In genomic region chr9:110875275-110875674, GRCh38 we compare ENCODE assay signal across 1 cellular context.
TF ChIP-seq lines count a peak whose summit lies in the region.

No MANE protein-coding gene starts in this region.

TF ChIP-seq in GM12878, 131 proteins besides CTCF, POLR2A, EP300 and RAD21 (continued from another document):
- TF ChIP-seq MTA3 (IDR thresholded peaks at IDR 0.05; ENCODE audit: borderline replicate concordance, low read length) (0 out of 2 replicates have a peak, but pooled peaks have one; percentile 21), IRF5 (IDR thresholded peaks at IDR 0.05; ENCODE audit: borderline replicate concordance) (no peak), TCF7 (IDR thresholded peaks at IDR 0.05; ENCODE audit: borderline replicate concordance) (no peak), SMC3 (IDR thresholded peaks at IDR 0.05; ENCODE audit: borderline replicate concordance, low read length) (peak; percentile 39), CHD1 (IDR thresholded peaks at IDR 0.05; ENCODE audit: low read depth, low read length) (no peak), FOXM1 (IDR thresholded peaks at IDR 0.05; ENCODE audit: low read depth, low read length) (peak; percentile 60; the same call in 1 of the 2 replicates), NFIC (IDR thresholded peaks at IDR 0.05; ENCODE audit: low read depth, low read length) (peak; percentile 76; the same call in 1 of the 2 replicates), FOXK2 (IDR thresholded peaks at IDR 0.05) (no peak), BCLAF1 (IDR thresholded peaks at IDR 0.05) (no peak), TAF1 (IDR thresholded peaks at IDR 0.05; ENCODE audit: borderline replicate concordance, low read depth, low read length) (no peak), ZBTB4 (CRISPR knock-in tag; IDR thresholded peaks at IDR 0.05) (no peak), RELA (IDR thresholded peaks at IDR 0.05; ENCODE audit: borderline replicate concordance, partially characterized antibody) (no peak), IKZF1 (conservative IDR thresholded peaks at IDR 0.05) (peak; percentile 60), NR2C1 (IDR thresholded peaks at IDR 0.05) (no peak), SREBF1 (IDR thresholded peaks at IDR 0.05; ENCODE audit: low read length) (no peak), ZNF207 (IDR thresholded peaks at IDR 0.05; ENCODE audit: borderline replicate concordance) (no peak), HDGF (IDR thresholded peaks at IDR 0.05) (no peak), IRF3 (IDR thresholded peaks at IDR 0.05) (no peak), HCFC1 (IDR thresholded peaks at IDR 0.05; ENCODE audit: low read length) (no peak), BCL11A (IDR thresholded peaks at IDR 0.05; ENCODE audit: low read depth, low read length) (peak; percentile 42; the same call in 1 of the 2 replicates), PML (IDR thresholded peaks at IDR 0.05; ENCODE audit: low read length) (no peak), RUNX3 (IDR thresholded peaks at IDR 0.05; ENCODE audit: low read length) (peak; percentile 98), PAX5 (IDR thresholded peaks at IDR 0.05; ENCODE audit: borderline replicate concordance, low read depth, low read length) (no peak), BRCA1 (IDR thresholded peaks at IDR 0.05; ENCODE audit: low read depth, low read length) (no peak), MEF2B (IDR thresholded peaks at IDR 0.05; ENCODE audit: partially characterized antibody, poor library complexity, severe bottlenecking) (no peak), EED (IDR thresholded peaks at IDR 0.05; ENCODE audit: low read depth) (peak; percentile 89), IKZF2 (IDR thresholded peaks at IDR 0.05) (peak; percentile 40 to 52; a peak in 2 of 4 replicates), CBFB (IDR thresholded peaks at IDR 0.05; ENCODE audit: low read depth) (peak; percentile 91), E2F4 (IDR thresholded peaks at IDR 0.05; ENCODE audit: low read depth, low read length) (no peak), BHLHE40 (IDR thresholded peaks at IDR 0.05; ENCODE audit: borderline replicate concordance in 1 of 2, low read depth in 2 of 2, low read length in 1 of 2) (peak in 1 of 2 experiments; percentile 10; a peak in 1 of 4 replicates)
